Comparison of ENCODE assay signal across 8 cellular contexts in genomic region chr11:124961972-124962609, GRCh38. TPM values are rescaled to one million over a fixed set of nuclear protein-coding genes. Genes with fewer than 3 reads are reported as not detected.
A peak's percentile ranks its signal among the peaks of the same experiment; 100 is the strongest.
DNase-seq lines count a peak whose midpoint lies in the region; ATAC-seq and TF ChIP-seq lines count a peak whose summit lies in the region.

No MANE protein-coding gene starts in this region.

- H3K27ac ChIP-seq in right cardiac atrium (ENCODE audit: low read length) (no peak overlapping the region), gastrocnemius medialis (no peak overlapping the region)

- no peaks in the 10 kb centered on the region for H3K4me1 ChIP-seq in right cardiac atrium (ENCODE audit: control insufficient read depth, insufficient read depth, low read length)
- H3K4me1 ChIP-seq in gastrocnemius medialis = no peaks in the 10 kb centered on the region

- H3K4me3 ChIP-seq in right cardiac atrium (ENCODE audit: low read length) (no peak overlapping the region), gastrocnemius medialis (no peak overlapping the region)

- no peaks in the 10 kb centered on the region for H3K36me3 ChIP-seq in gastrocnemius medialis

- H3K27me3 ChIP-seq in right cardiac atrium (ENCODE audit: control insufficient read depth, insufficient read depth) (no peaks in the 10 kb centered on the region), gastrocnemius medialis (no peaks in the 10 kb centered on the region)

- H3K9me3 ChIP-seq in right cardiac atrium (ENCODE audit: control insufficient read depth, low read length) = no peaks in the 10 kb centered on the region
- H3K9me3 ChIP-seq in gastrocnemius medialis = no peaks in the 10 kb centered on the region

- 21% methylated on average over 5 of the region's 5 CpGs for WGBS in right cardiac atrium

- TF ChIP-seq CTCF in gastrocnemius medialis (IDR thresholded peaks at IDR 0.05 in 4 of 5, conservative IDR thresholded peaks at IDR 0.05 in 1 of 5) = peak in 4 of 5 experiments; percentile 58 to 71 (median 60)

- in situ Hi-C loops in gastrocnemius medialis (cut with MboI; ENCODE audit: low sequenced_read_pairs in 4 of 4) = loop anchor here (10.0 to 25.0 kb wide), 4 partner anchors 175 to 925 kb away; partner anchors contain the start of gene HYLS1 (in 1 of the 4)

- ATAC-seq in GM19025 (IDR thresholded peaks at IDR 0.05; ENCODE audit: low read depth, unreplicated experiment) = peak; percentile 90
- ATAC-seq in HG03175 (IDR thresholded peaks at IDR 0.05; ENCODE audit: unreplicated experiment) = peak; percentile 96
- peak; percentile 84 to 85 for ATAC-seq in right cardiac atrium
- ATAC-seq in gastrocnemius medialis = peak; percentile 75 to 90

- intact Hi-C loops in right cardiac atrium (cut with DNase I) = loop anchor here in 2 of 4 donors (5.0 kb wide), 1 partner anchor 910 kb away; no protein-coding TSS in a partner anchor
- intact Hi-C loops in gastrocnemius medialis (cut with DNase I; ENCODE audit: low total_unique reads) = loop anchor here (2.0 to 5.0 kb wide), 4 partner anchors 179 to 490 kb away; no protein-coding TSS in a partner anchor

- no peak for TF ChIP-seq POLR2A in gastrocnemius medialis (IDR thresholded peaks at IDR 0.05)

- DNase-seq in DMS 273 (lab: John Stamatoyannopoulos, UW; ENCODE audit: unreplicated experiment) = peak; percentile 73
- DNase-seq in NCI-H345 (lab: John Stamatoyannopoulos, UW) = peak; percentile 67
- peak; percentile 84 for DNase-seq in amniotic epithelial cell (ENCODE audit: low read depth)
- DNase-seq in right cardiac atrium = no peak
- no peak for DNase-seq in gastrocnemius medialis
- DNase-seq in activated CD4-positive, CD25-positive, alpha-beta regulatory T cell treated with anti-CD3 and anti-CD28 coated beads, Interleukin-2, amount 50 U/mL, for 72 hours = no peak

RNA-seq across cellular contexts. Expression of gene CCDC15, which starts 8.1 kb away (rescaled TPM):
- under 1 TPM; 0.17 to 0.47 (median 0.33) TPM for total RNA-seq in right cardiac atrium
- polyA plus RNA-seq in right cardiac atrium = 0.09 TPM
- under 1 TPM in 2 of 4 donors, not detected in 2; 0.10 to 0.16 TPM for total RNA-seq in gastrocnemius medialis

RNA-seq across cellular contexts. Expression of gene HEPACAM, which starts 26.2 kb away (rescaled TPM):
- total RNA-seq in right cardiac atrium (1 to 10 TPM in 1 of 4 donors, under 1 TPM in 3; 0.26 to 1.9 (median 0.38) TPM), gastrocnemius medialis (under 1 TPM in 2 of 4 donors, not detected in 2; 0.40 to 0.70 TPM)
- 0.43 TPM for polyA plus RNA-seq in right cardiac atrium

RNA-seq across cellular contexts. Expression of gene HEPN1, which starts 43.0 kb away (rescaled TPM):
- total RNA-seq in right cardiac atrium (not detected), gastrocnemius medialis (not detected)
- not detected for polyA plus RNA-seq in right cardiac atrium

Comparison
In these comparisons a context has a peak if more than half of its experiments do, and no peak if none do; other contexts are left out.
1. DNase-seq: peak in DMS 273 (single experiment), NCI-H345 (single experiment) and amniotic epithelial cell (single experiment); none in right cardiac atrium (0 of 3), gastrocnemius medialis (0 of 2) and activated CD4-positive, CD25-positive, alpha-beta regulatory T cell treated with anti-CD3 and anti-CD28 coated beads, Interleukin-2, amount 50 U/mL, for 72 hours (single experiment).
2. Peak in every context shown above with its lines, with median percentiles within 50 percentile points of each other: ATAC-seq.